ENCODE assay signal across 1 cellular context in genomic region chr14:54493293-54493692, GRCh38.
TF ChIP-seq lines count a peak whose summit lies in the region.

No MANE protein-coding gene starts in this region.

TF ChIP-seq in K562, 482 proteins besides CTCF, POLR2A, EP300 and RAD21:
- TF ChIP-seq ILK (tag; IDR thresholded peaks at IDR 0.05; ENCODE audit: borderline replicate concordance, low read depth) = no peak
- no peak for TF ChIP-seq HNRNPUL1 (IDR thresholded peaks at IDR 0.05; ENCODE audit: low read length)
- peak; percentile 45; the same call in 1 of the 2 replicates for TF ChIP-seq ZBTB33 (CRISPR knock-in tag; IDR thresholded peaks at IDR 0.05)
- no peak for TF ChIP-seq NCOA6 (IDR thresholded peaks at IDR 0.05)
- peak; percentile 84; the same call in 1 of the 2 replicates for TF ChIP-seq ZNF384 (IDR thresholded peaks at IDR 0.05; ENCODE audit: low read depth, low read length)
